Comparison of ENCODE assay signal across 1 cellular context in genomic region chr3:27643355-27643754, GRCh38.
TF ChIP-seq lines count a peak whose summit lies in the region.

No MANE protein-coding gene starts in this region.

TF ChIP-seq in SK-N-SH, 30 proteins besides CTCF, POLR2A, EP300 and RAD21 (continued from another document):
- TF ChIP-seq USF2 (IDR thresholded peaks at IDR 0.05; ENCODE audit: borderline replicate concordance, low read depth, low read length): no peak
- no peak for TF ChIP-seq GATA2 (CRISPR knock-in tag; IDR thresholded peaks at IDR 0.05)
